ENCODE assay signal across 8 cellular contexts in the genomic region with DNA sequence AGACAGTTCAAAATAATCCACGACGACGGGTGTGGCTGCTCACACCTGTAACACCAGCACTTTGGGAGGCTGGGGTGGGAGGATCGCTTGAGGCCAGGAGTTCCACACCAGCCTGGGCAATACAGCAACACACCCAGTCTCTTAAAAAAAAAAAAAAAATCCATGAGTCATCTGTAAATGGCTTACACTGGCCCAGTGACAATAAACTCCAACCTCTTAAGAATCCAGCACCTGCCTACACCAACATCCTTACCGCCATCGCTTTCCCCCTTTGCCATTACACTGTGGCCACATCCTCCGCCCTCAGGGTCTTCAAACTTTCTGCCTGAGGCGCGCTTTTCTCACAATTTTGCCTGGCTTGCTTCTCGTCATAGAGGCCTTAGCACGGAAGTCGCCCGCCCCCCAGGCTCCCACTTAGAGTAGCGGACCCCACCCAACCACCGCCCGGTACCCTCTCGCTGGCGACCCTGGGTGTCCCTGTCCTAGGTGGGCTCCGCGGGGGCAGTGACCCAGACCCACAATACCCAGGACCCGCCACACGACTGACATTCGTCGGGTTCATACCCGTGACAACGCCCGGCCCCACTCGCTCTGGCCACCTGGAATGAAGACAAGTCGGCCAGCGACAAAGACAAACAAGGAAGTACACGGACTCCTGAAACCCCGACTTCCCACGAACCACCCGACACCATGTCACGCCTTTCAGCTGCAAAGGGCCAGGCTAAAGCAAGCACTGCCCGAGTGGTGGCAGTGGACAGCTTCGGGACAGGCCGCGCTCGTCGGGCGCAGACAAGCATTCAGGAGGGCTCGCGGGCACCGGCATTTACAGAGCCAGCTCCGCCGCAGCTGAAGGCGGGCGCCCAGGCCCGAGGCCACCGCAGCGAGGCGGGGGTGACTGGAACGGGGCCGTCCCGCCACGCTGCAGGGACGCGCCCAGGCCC. TPM values are rescaled to one million over a fixed set of nuclear protein-coding genes. Genes with fewer than 3 reads are reported as not detected.
DNase-seq lines count a peak whose midpoint lies in the region; TF ChIP-seq lines count a peak whose summit lies in the region.

No MANE protein-coding gene starts in this region.

- CTCF ChIA-PET in HEK293 (lab: Yijun Ruan, JAX), result no interaction called here

- peaks cover 38% of the 10 kb centered on the region for H3K79me2 ChIP-seq in parathyroid adenoma

- peak overlapping the region; percentile 89 for H3K4me3 Mint-ChIP-seq in activated T-helper 1 cell treated with anti-CD3 and anti-CD28 coated beads, Interleukin-12 subunit alpha, Interleukin-12 subunit beta, Interleukin-2, Interleukin-4 antibody, amounts not matched to agents 30 ng/mL and 10 ng/mL and 1 ng/mL, durations not matched to agents 14 hours and 24 hours and 36 hours

- no peak for TF ChIP-seq CTCF in cardiac muscle cell (IDR thresholded peaks at IDR 0.05; ENCODE audit: low read depth, low read length)
- TF ChIP-seq CTCF in HEK293 (tag by site-specific recombination; IDR thresholded peaks at IDR 0.05), result peak; percentile 22
- TF ChIP-seq CTCF in parathyroid adenoma (IDR thresholded peaks at IDR 0.05), result no peak

- POLR2A ChIA-PET in HEK293 (lab: Yijun Ruan, JAX), result interaction anchor here (0.6 to 1.0 kb wide), 3 partner anchors 26 to 252 kb away, joined by 3 read pairs; a partner anchor contains a TSS

- DNase-seq in cardiac muscle cell (ENCODE audit: low read depth in 1 of 2, low spot score in 1 of 2) (peak; percentile 52 to 66), cardiac septum (ENCODE audit: low spot score) (no peak), M059J (ENCODE audit: low read depth) (peak; percentile 76), germinal center (ENCODE audit: low spot score) (peak; percentile 36), NK-92 (lab: John Stamatoyannopoulos, UW; ENCODE audit: unreplicated experiment) (no peak)
- no peak for DNase-seq in activated T-helper 1 cell treated with anti-CD3 and anti-CD28 coated beads, Interleukin-12 subunit alpha, Interleukin-12 subunit beta, Interleukin-2, Interleukin-4 antibody, amounts not matched to agents 30 ng/mL and 10 ng/mL and 1 ng/mL, durations not matched to agents 14 hours and 24 hours and 36 hours (ENCODE audit: low spot score)

- H3K9me3 ChIP-seq in cardiac muscle cell (ENCODE audit: low read depth) (no peaks in the 10 kb centered on the region), HEK293 (ENCODE audit: control insufficient read depth, insufficient read depth, low read depth, low read length) (no peaks in the 10 kb centered on the region), parathyroid adenoma (ENCODE audit: control insufficient read depth, low read length) (no peaks in the 10 kb centered on the region)

- peak overlapping the region; percentile 100 for H2AFZ ChIP-seq in parathyroid adenoma

- H3K36me3 ChIP-seq in cardiac muscle cell (no peaks in the 10 kb centered on the region), HEK293 (ENCODE audit: control insufficient read depth in 2 of 2, insufficient read depth in 1 of 2, low read length in 2 of 2) (peaks cover 5 to 44% of the 10 kb centered on the region in 2 experiments), parathyroid adenoma (ENCODE audit: control insufficient read depth, insufficient read depth, low read length) (no peaks in the 10 kb centered on the region)

- H3K27me3 ChIP-seq in cardiac muscle cell (no peaks in the 10 kb centered on the region), parathyroid adenoma (ENCODE audit: control insufficient read depth, insufficient read depth, low read length) (no peaks in the 10 kb centered on the region)

- H3K27ac ChIP-seq in cardiac muscle cell (peak overlapping the region; percentile 98), HEK293 (ENCODE audit: extremely low read depth, low read depth, low read length) (peak overlapping the region; percentile 80), parathyroid adenoma (no peak overlapping the region)

- peaks cover 52% of the 10 kb centered on the region for H3K36me3 Mint-ChIP-seq in activated T-helper 1 cell treated with anti-CD3 and anti-CD28 coated beads, Interleukin-12 subunit alpha, Interleukin-12 subunit beta, Interleukin-2, Interleukin-4 antibody, amounts not matched to agents 30 ng/mL and 10 ng/mL and 1 ng/mL, durations not matched to agents 14 hours and 24 hours and 36 hours (ENCODE audit: low read depth)

- peak overlapping the region; percentile 91 for H3K27ac Mint-ChIP-seq in activated T-helper 1 cell treated with anti-CD3 and anti-CD28 coated beads, Interleukin-12 subunit alpha, Interleukin-12 subunit beta, Interleukin-2, Interleukin-4 antibody, amounts not matched to agents 30 ng/mL and 10 ng/mL and 1 ng/mL, durations not matched to agents 14 hours and 24 hours and 36 hours

- no peaks in the 10 kb centered on the region for H3K4me1 ChIP-seq in cardiac muscle cell (ENCODE audit: low read depth)
- no peaks in the 10 kb centered on the region for H3K4me1 ChIP-seq in HEK293 (ENCODE audit: control insufficient read depth, insufficient read depth, low read length)
- peaks cover 4% of the 10 kb centered on the region for H3K4me1 ChIP-seq in parathyroid adenoma

- H3K4me2 ChIP-seq in parathyroid adenoma (ENCODE audit: low read length), result peak overlapping the region; percentile 85

- H3K27me3 Mint-ChIP-seq in activated T-helper 1 cell treated with anti-CD3 and anti-CD28 coated beads, Interleukin-12 subunit alpha, Interleukin-12 subunit beta, Interleukin-2, Interleukin-4 antibody, amounts not matched to agents 30 ng/mL and 10 ng/mL and 1 ng/mL, durations not matched to agents 14 hours and 24 hours and 36 hours (ENCODE audit: insufficient read depth), result peaks cover 2% of the 10 kb centered on the region

- no peaks in the 10 kb centered on the region for H3K9me3 Mint-ChIP-seq in activated T-helper 1 cell treated with anti-CD3 and anti-CD28 coated beads, Interleukin-12 subunit alpha, Interleukin-12 subunit beta, Interleukin-2, Interleukin-4 antibody, amounts not matched to agents 30 ng/mL and 10 ng/mL and 1 ng/mL, durations not matched to agents 14 hours and 24 hours and 36 hours

- peak overlapping the region; percentile 44 for H3K4me3 ChIP-seq in cardiac muscle cell
- peak overlapping the region; percentile 97 for H3K4me3 ChIP-seq in HEK293 (ENCODE audit: low read depth, low read length)
- H3K4me3 ChIP-seq in parathyroid adenoma (ENCODE audit: low read depth, low read length), result peak overlapping the region; percentile 72

- H3K4me1 Mint-ChIP-seq in activated T-helper 1 cell treated with anti-CD3 and anti-CD28 coated beads, Interleukin-12 subunit alpha, Interleukin-12 subunit beta, Interleukin-2, Interleukin-4 antibody, amounts not matched to agents 30 ng/mL and 10 ng/mL and 1 ng/mL, durations not matched to agents 14 hours and 24 hours and 36 hours (ENCODE audit: low read depth), result peaks cover 34% of the 10 kb centered on the region

- intact Hi-C loops in cardiac septum (cut with DNase I), result loop anchor here (2.0 to 5.0 kb wide), 2 partner anchors 59 to 61 kb away; a partner anchor contains a TSS
- intact Hi-C loops in activated T-helper 1 cell treated with anti-CD3 and anti-CD28 coated beads, Interleukin-12 subunit alpha, Interleukin-12 subunit beta, Interleukin-2, Interleukin-4 antibody, amounts not matched to agents 30 ng/mL and 10 ng/mL and 1 ng/mL, durations not matched to agents 14 hours and 24 hours and 36 hours (cut with micrococcal nuclease), result loop anchor here (1.0 to 2.0 kb wide), 6 partner anchors 59 to 879 kb away; a partner anchor contains a TSS

- H3K9ac ChIP-seq in parathyroid adenoma, result peak overlapping the region; percentile 13

TF ChIP-seq in HEK293, 187 proteins besides CTCF, POLR2A, EP300 and RAD21 (continues in another document):
- TF ChIP-seq SCRT2 (tag by site-specific recombination; IDR thresholded peaks at IDR 0.05) (peak; percentile 67), ZBTB17 (tag by site-specific recombination; IDR thresholded peaks at IDR 0.05) (peak; percentile 77; the same call in 1 of the 2 replicates), ZNF660 (tag by site-specific recombination; IDR thresholded peaks at IDR 0.05) (0 out of 2 replicates have a peak, but pooled peaks have one; percentile 25), ZNF48 (tag by site-specific recombination; IDR thresholded peaks at IDR 0.05) (no peak), ZNF121 (tag by site-specific recombination; IDR thresholded peaks at IDR 0.05) (peak; percentile 30; the same call in 1 of the 2 replicates)
- TF ChIP-seq, protein P1, sequence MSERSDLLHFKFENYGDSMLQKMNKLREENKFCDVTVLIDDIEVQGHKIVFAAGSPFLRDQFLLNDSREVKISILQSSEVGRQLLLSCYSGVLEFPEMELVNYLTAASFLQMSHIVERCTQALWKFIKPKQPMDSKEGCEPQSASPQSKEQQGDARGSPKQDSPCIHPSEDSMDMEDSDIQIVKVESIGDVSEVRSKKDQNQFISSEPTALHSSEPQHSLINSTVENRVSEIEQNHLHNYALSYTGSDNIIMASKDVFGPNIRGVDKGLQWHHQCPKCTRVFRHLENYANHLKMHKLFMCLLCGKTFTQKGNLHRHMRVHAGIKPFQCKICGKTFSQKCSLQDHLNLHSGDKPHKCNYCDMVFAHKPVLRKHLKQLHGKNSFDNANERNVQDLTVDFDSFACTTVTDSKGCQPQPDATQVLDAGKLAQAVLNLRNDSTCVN (tag by site-specific recombination; optimal IDR thresholded peaks at IDR 0.05), result peak; percentile 36
- TF ChIP-seq, protein P2, sequence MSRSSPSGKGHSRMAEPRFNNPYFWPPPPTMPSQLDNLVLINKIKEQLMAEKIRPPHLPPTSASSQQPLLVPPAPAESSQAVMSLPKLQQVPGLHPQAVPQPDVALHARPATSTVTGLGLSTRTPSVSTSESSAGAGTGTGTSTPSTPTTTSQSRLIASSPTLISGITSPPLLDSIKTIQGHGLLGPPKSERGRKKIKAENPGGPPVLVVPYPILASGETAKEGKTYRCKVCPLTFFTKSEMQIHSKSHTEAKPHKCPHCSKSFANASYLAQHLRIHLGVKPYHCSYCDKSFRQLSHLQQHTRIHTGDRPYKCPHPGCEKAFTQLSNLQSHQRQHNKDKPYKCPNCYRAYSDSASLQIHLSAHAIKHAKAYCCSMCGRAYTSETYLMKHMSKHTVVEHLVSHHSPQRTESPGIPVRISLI (tag by site-specific recombination; IDR thresholded peaks at IDR 0.05), result peak; percentile 86

RNA-seq across cellular contexts. Expression of a gene that starts 0.6 kb away (rescaled TPM):
- 40.4 and 50.8 TPM in 2 replicates for total RNA-seq in cardiac muscle cell
- 12.2 and 15.3 TPM in 2 replicates for polyA plus RNA-seq in cardiac muscle cell
- 50.1 TPM for total RNA-seq in cardiac septum
- 46.1 and 98.9 TPM in 2 replicates for total RNA-seq in M059J (2014; rRNA removed; shearing (Covaris generic))
- total RNA-seq in activated T-helper 1 cell treated with anti-CD3 and anti-CD28 coated beads, Interleukin-12 subunit alpha, Interleukin-12 subunit beta, Interleukin-2, Interleukin-4 antibody, amounts not matched to agents 30 ng/mL and 10 ng/mL and 1 ng/mL, durations not matched to agents 14 hours and 24 hours and 36 hours, result 78.7 and 86.9 TPM in 2 replicates

RNA-seq across cellular contexts. Expression of a gene that starts 59.4 kb away (rescaled TPM):
- total RNA-seq in cardiac muscle cell (30.6 and 36.3 TPM in 2 replicates), cardiac septum (22.5 TPM)
- polyA plus RNA-seq in cardiac muscle cell, result 29.4 and 30.0 TPM in 2 replicates
- total RNA-seq in M059J (2014; rRNA removed; shearing (Covaris generic)), result 14.7 and 33.1 TPM in 2 replicates
- 63.7 and 65.6 TPM in 2 replicates for total RNA-seq in activated T-helper 1 cell treated with anti-CD3 and anti-CD28 coated beads, Interleukin-12 subunit alpha, Interleukin-12 subunit beta, Interleukin-2, Interleukin-4 antibody, amounts not matched to agents 30 ng/mL and 10 ng/mL and 1 ng/mL, durations not matched to agents 14 hours and 24 hours and 36 hours

Comparison
In these comparisons a context has a peak if more than half of its experiments do, and no peak if none do; other contexts are left out.
1. DNase-seq: peak in cardiac muscle cell (2 of 2), M059J (single experiment) and germinal center (single experiment); none in cardiac septum (single experiment), activated T-helper 1 cell treated with anti-CD3 and anti-CD28 coated beads, Interleukin-12 subunit alpha, Interleukin-12 subunit beta, Interleukin-2, Interleukin-4 antibody, amounts not matched to agents 30 ng/mL and 10 ng/mL and 1 ng/mL, durations not matched to agents 14 hours and 24 hours and 36 hours (single experiment) and NK-92 (single experiment).
2. H3K4me3 ChIP-seq: peak in every context shown above with its lines; median percentile 97 in HEK293; 72 in parathyroid adenoma; 44 in cardiac muscle cell.